ENCODE assay signal across 1 cellular context in the genomic region with DNA sequence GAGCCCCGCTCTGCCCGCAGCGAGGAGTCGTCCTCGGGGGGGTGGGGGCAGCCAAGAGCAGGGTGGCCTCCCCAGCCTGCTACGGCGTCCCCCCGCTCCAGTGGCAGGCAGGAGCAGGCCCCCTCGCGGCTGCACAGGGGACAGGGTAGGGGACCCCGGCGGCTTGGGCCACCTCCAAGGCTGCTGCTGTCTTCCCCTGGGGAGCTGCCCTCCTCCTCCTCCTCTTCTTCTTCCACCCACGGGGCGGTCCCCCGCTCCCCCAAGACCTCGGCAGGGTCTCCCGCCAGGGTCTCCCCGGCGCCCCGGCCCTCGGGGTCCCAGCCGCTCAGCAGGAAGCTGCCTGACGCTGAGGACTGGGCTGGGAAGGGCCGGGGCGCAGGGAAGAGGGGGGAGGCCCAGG.
TF ChIP-seq lines count a peak whose summit lies in the region.

No MANE protein-coding gene starts in this region.

TF ChIP-seq in SK-N-SH, 30 proteins besides CTCF, POLR2A, EP300 and RAD21 (continued from another document):
- TF ChIP-seq, protein P1, sequence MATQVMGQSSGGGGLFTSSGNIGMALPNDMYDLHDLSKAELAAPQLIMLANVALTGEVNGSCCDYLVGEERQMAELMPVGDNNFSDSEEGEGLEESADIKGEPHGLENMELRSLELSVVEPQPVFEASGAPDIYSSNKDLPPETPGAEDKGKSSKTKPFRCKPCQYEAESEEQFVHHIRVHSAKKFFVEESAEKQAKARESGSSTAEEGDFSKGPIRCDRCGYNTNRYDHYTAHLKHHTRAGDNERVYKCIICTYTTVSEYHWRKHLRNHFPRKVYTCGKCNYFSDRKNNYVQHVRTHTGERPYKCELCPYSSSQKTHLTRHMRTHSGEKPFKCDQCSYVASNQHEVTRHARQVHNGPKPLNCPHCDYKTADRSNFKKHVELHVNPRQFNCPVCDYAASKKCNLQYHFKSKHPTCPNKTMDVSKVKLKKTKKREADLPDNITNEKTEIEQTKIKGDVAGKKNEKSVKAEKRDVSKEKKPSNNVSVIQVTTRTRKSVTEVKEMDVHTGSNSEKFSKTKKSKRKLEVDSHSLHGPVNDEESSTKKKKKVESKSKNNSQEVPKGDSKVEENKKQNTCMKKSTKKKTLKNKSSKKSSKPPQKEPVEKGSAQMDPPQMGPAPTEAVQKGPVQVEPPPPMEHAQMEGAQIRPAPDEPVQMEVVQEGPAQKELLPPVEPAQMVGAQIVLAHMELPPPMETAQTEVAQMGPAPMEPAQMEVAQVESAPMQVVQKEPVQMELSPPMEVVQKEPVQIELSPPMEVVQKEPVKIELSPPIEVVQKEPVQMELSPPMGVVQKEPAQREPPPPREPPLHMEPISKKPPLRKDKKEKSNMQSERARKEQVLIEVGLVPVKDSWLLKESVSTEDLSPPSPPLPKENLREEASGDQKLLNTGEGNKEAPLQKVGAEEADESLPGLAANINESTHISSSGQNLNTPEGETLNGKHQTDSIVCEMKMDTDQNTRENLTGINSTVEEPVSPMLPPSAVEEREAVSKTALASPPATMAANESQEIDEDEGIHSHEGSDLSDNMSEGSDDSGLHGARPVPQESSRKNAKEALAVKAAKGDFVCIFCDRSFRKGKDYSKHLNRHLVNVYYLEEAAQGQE (IDR thresholded peaks at IDR 0.05; ENCODE audit: low read depth, low read length), result no peak
- TF ChIP-seq, protein P2, sequence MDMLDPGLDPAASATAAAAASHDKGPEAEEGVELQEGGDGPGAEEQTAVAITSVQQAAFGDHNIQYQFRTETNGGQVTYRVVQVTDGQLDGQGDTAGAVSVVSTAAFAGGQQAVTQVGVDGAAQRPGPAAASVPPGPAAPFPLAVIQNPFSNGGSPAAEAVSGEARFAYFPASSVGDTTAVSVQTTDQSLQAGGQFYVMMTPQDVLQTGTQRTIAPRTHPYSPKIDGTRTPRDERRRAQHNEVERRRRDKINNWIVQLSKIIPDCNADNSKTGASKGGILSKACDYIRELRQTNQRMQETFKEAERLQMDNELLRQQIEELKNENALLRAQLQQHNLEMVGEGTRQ (IDR thresholded peaks at IDR 0.05; ENCODE audit: borderline replicate concordance, low read depth, low read length), result no peak
- TF ChIP-seq FOXM1 (IDR thresholded peaks at IDR 0.05; ENCODE audit: low read depth) (no peak), FOSL2 (IDR thresholded peaks at IDR 0.05; ENCODE audit: borderline replicate concordance, low read depth) (no peak), MEF2A (IDR thresholded peaks at IDR 0.05; ENCODE audit: borderline replicate concordance, low read depth) (no peak), IRF3 (IDR thresholded peaks at IDR 0.05; ENCODE audit: low read depth, low read length) (no peak), CHD2 (IDR thresholded peaks at IDR 0.05; ENCODE audit: low read length, partially characterized antibody) (no peak), RCOR1 (IDR thresholded peaks at IDR 0.05; ENCODE audit: low read length) (no peak), MAX (IDR thresholded peaks at IDR 0.05; ENCODE audit: low read depth) (no peak)
